ENCODE assay signal across 15 cellular contexts in the genomic region with DNA sequence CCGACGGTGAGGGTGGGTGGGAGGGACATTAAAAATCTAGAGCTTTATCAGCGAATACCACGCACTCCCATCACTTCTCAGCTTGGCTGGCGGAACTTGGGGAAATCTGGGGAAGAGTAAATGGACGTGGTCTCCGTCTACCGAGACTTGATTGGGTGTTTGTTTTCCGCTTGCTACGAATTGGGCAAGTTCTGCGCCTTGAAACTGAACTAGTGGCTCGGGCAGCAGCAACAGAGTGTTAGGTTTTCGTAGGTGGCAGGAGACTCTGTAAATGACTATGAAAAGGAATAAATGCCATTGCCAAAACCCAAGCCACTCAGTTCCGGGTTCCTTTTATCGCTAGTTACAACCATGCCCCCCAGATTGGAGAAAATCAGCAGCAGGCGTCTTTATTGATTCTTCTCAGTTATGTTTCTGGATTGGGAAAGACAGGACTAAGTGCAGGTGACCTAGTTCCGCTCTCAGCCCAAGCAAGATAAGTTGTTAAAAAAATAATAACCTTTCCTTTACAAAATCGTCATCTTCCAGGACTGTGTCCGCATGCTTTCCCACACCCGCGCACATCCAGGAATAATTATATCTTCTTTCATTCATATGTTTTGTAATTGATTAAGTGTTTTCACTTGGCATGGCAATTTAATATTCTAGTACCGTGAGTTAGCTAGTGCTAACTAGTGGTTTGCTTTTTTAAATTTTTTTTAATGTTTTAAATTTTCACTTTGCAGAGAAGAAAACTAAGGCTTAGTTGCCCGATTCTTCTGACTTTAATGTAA. TPM values are rescaled to one million over a fixed set of nuclear protein-coding genes. Genes with fewer than 3 reads are reported as not detected.
DNase-seq lines count a peak whose midpoint lies in the region; ATAC-seq and TF ChIP-seq lines count a peak whose summit lies in the region.
"Had no signal": no experiment of that assay in that cellular context is flagged by ENCODE, and none has a peak within 500 bp of the region (broad histone marks: within the 10 kb centered on the region; RNA-seq: fewer than 3 reads in every experiment).

No MANE protein-coding gene starts in this region.

- WGBS in H9 (ENCODE audit: extremely low coverage, insufficient read length, low lambda C conversion rate) = no CpG with 5 or more reads among the region's 23 CpGs

- H2AK5ac ChIP-seq in H9 (ENCODE audit: insufficient read length, low read length) = no peak overlapping the region

- H3K14ac ChIP-seq in H9 (ENCODE audit: insufficient read depth, low read length) = no peak overlapping the region

- H3K79me1 ChIP-seq in H9 (ENCODE audit: insufficient read depth, low read depth, low read length, poor library complexity, severe bottlenecking) = no peaks in the 10 kb centered on the region

- peak in 1 of 5 donors; percentile 19 for DNase-seq in CD4-positive, alpha-beta memory T cell
- DNase-seq in H9 = no peak
- no peak for DNase-seq in central memory CD8-positive, alpha-beta T cell (ENCODE audit: low spot score in 2 of 2)
- no peak for DNase-seq in natural killer cell
- no peak for DNase-seq in GM19240 (ENCODE audit: insufficient read length, low spot score)
- no peak for DNase-seq in NCI-H1436 treated with DMSO at 0.1 percent for 48 hours (lab: John Stamatoyannopoulos, UW)
- no peak for DNase-seq in NOMO-1 treated with DMSO at 0.1 percent for 48 hours (lab: John Stamatoyannopoulos, UW; ENCODE audit: unreplicated experiment)
- DNase-seq in stimulated activated CD4-positive, alpha-beta T cell treated with anti-CD3 and anti-CD28 coated beads, Interleukin-4, amount 100 ng/mL, for 1 hour = no peak
- DNase-seq: anterior cingulate cortex, dermis blood vessel endothelial cell, NCI-H1048, NCI-H524, thyroid gland had no signal

- H3K4me1 ChIP-seq in CD4-positive, alpha-beta memory T cell (ENCODE audit: insufficient read depth, low read length) = peaks cover 59% of the 10 kb centered on the region
- H3K4me1 ChIP-seq in H9 (ENCODE audit: insufficient read depth, low read length) = peaks cover 6% of the 10 kb centered on the region; the same call in 1 of the 2 replicates

- no peak overlapping the region for H3T11ph ChIP-seq in H9 (ENCODE audit: low read length)

- no peak overlapping the region for H3K9ac ChIP-seq in H9 (ENCODE audit: extremely low read depth, insufficient read length, low read length)

- H3K9me3 ChIP-seq in CD4-positive, alpha-beta memory T cell (ENCODE audit: control insufficient read depth in 1 of 2, low read length in 2 of 2) = no peaks in the 10 kb centered on the region
- no peaks in the 10 kb centered on the region for H3K9me3 ChIP-seq in H9 (ENCODE audit: control insufficient read depth, low read depth, low read length)
- H3K9me3 ChIP-seq: ovary, thyroid gland had no signal

- H4K8ac ChIP-seq in H9 (replicated peaks; ENCODE audit: insufficient read length, low read depth, low read length) = no peak overlapping the region

- ATAC-seq in central memory CD8-positive, alpha-beta T cell (replicated peaks; ENCODE audit: extremely low read depth, poor library complexity, severe bottlenecking) = no peak
- peak in 1 of 3 donors; percentile 16 for ATAC-seq in natural killer cell
- ATAC-seq: HepG2 had no signal

- H3K36me3 ChIP-seq in CD4-positive, alpha-beta memory T cell (ENCODE audit: insufficient read depth, low read length) = no peaks in the 10 kb centered on the region
- H3K36me3 ChIP-seq: ovary, thyroid gland had no signal

- peaks cover 0 to 23% (median 0%) of the 10 kb centered on the region in 8 donors for H3K9me3 Mint-ChIP-seq in CD4-positive, alpha-beta memory T cell
- H3K9me3 Mint-ChIP-seq in H9 (peaks cover 0 to 2% of the 10 kb centered on the region in 2 experiments; a peak in 2 of 5 replicates), natural killer cell (no peaks in the 10 kb centered on the region)
- H3K9me3 Mint-ChIP-seq in central memory CD8-positive, alpha-beta T cell = no peaks in the 10 kb centered on the region

- H2BK5ac ChIP-seq in H9 (ENCODE audit: insufficient read length, low read length) = no peak overlapping the region

- intact Hi-C loops in CD4-positive, alpha-beta memory T cell (cut with micrococcal nuclease) = loop anchor here (5.0 to 10.0 kb wide), 3 partner anchors 437 to 544 kb away; no protein-coding TSS in a partner anchor
- intact Hi-C loops in natural killer cell (cut with micrococcal nuclease) = loop anchor here (10.0 kb wide), 1 partner anchor 544 kb away; no protein-coding TSS in a partner anchor

- no peak overlapping the region for H2BK12ac ChIP-seq in H9 (ENCODE audit: insufficient read length, low read depth, low read length)

- TF ChIP-seq CTCF in H9 (conservative IDR thresholded peaks at IDR 0.05) = no peak
- TF ChIP-seq CTCF in natural killer cell (IDR thresholded peaks at IDR 0.05) = no peak

- H3K4ac ChIP-seq in H9 (ENCODE audit: low read depth, low read length) = no peak overlapping the region

- no peak overlapping the region for H2BK20ac ChIP-seq in H9 (ENCODE audit: low read depth, low read length, poor library complexity, severe bottlenecking)

- peaks cover 44 to 60% (median 52%) of the 10 kb centered on the region in 4 donors for H3K4me1 Mint-ChIP-seq in CD4-positive, alpha-beta memory T cell
- H3K4me1 Mint-ChIP-seq in H9 (peaks cover 56 to 68% of the 10 kb centered on the region in 2 experiments), natural killer cell (peaks cover 56 to 57% of the 10 kb centered on the region in 2 donors)
- H3K4me1 Mint-ChIP-seq in central memory CD8-positive, alpha-beta T cell = peaks cover 50% of the 10 kb centered on the region

- no peak overlapping the region for H3K27ac ChIP-seq in CD4-positive, alpha-beta memory T cell (ENCODE audit: low read depth, low read length)
- no peak overlapping the region for H3K27ac ChIP-seq in H9 (ENCODE audit: insufficient read length, low read depth, low read length)
- H3K27ac ChIP-seq: thyroid gland had no signal

- H3K23me2 ChIP-seq in H9 (ENCODE audit: insufficient read length, low read depth, low read length, poor library complexity, severe bottlenecking) = peaks cover 28% of the 10 kb centered on the region

- peaks cover 76% of the 10 kb centered on the region for H3K27me3 ChIP-seq in CD4-positive, alpha-beta memory T cell (ENCODE audit: insufficient read depth, low read length)
- peaks cover 67% of the 10 kb centered on the region for H3K27me3 ChIP-seq in H9 (ENCODE audit: insufficient read depth, low read length)
- H3K27me3 ChIP-seq: ovary had no signal

- H3K4me3 ChIP-seq in CD4-positive, alpha-beta memory T cell (ENCODE audit: low read length in 2 of 2) = no peak overlapping the region
- H3K4me3 ChIP-seq: ovary, thyroid gland had no signal

- H4K5ac ChIP-seq in H9 (ENCODE audit: insufficient read length, low read depth, low read length) = no peak overlapping the region

- no peak overlapping the region for H3K23ac ChIP-seq in H9 (ENCODE audit: insufficient read length, low read depth, low read length)

- peak overlapping the region; percentile 58 for H3K4me2 ChIP-seq in H9 (ENCODE audit: insufficient read depth, insufficient read length, low read length)

- POLR2A ChIA-PET in CD4-positive, alpha-beta memory T cell (lab: Charles Lee; ENCODE audit: partially characterized antibody) = interaction anchor here (1.5 kb wide), 1 partner anchor 10 kb away, joined by 7 read pairs; no protein-coding TSS in a partner anchor

- H3K4me3 Mint-ChIP-seq in CD4-positive, alpha-beta memory T cell = peak overlapping the region in 6 of 8 donors; percentile 27 to 68 (median 45)
- H3K4me3 Mint-ChIP-seq in H9 (peak overlapping the region; percentile 21 to 79; a peak in 3 of 5 replicates), natural killer cell (peak overlapping the region; percentile 57)
- peak overlapping the region; percentile 51 for H3K4me3 Mint-ChIP-seq in central memory CD8-positive, alpha-beta T cell

- peak overlapping the region in 2 of 7 donors; percentile 17 to 90 for H3K27ac Mint-ChIP-seq in CD4-positive, alpha-beta memory T cell
- H3K27ac Mint-ChIP-seq in H9 (no peak overlapping the region), natural killer cell (no peak overlapping the region)
- H3K27ac Mint-ChIP-seq in central memory CD8-positive, alpha-beta T cell (ENCODE audit: low read depth) = no peak overlapping the region

- H3K56ac ChIP-seq in H9 (ENCODE audit: insufficient read length, low read depth, low read length) = no peak overlapping the region

- no peak overlapping the region for H2BK120ac ChIP-seq in H9 (ENCODE audit: low read depth, low read length, poor library complexity, severe bottlenecking)

- H3K18ac ChIP-seq in H9 (ENCODE audit: insufficient read length, low read depth, low read length) = no peak overlapping the region

- no peaks in the 10 kb centered on the region for H3K36me3 Mint-ChIP-seq in CD4-positive, alpha-beta memory T cell
- H3K36me3 Mint-ChIP-seq in H9 (ENCODE audit: insufficient read depth in 1 of 3, low read depth in 3 of 3) (no peaks in the 10 kb centered on the region; a peak in 1 of 7 replicates), natural killer cell (no peaks in the 10 kb centered on the region)
- peaks cover 11% of the 10 kb centered on the region for H3K36me3 Mint-ChIP-seq in central memory CD8-positive, alpha-beta T cell (ENCODE audit: insufficient read depth)

- no peak overlapping the region for H2BK15ac ChIP-seq in H9 (ENCODE audit: low read depth, low read length)

- peaks cover 64 to 73% of the 10 kb centered on the region in 2 donors for H3K27me3 Mint-ChIP-seq in CD4-positive, alpha-beta memory T cell
- H3K27me3 Mint-ChIP-seq in H9 (ENCODE audit: low read depth) (peaks cover 95% of the 10 kb centered on the region), natural killer cell (ENCODE audit: low read depth in 2 of 2) (peaks cover 80 to 94% of the 10 kb centered on the region in 2 donors)
- peaks cover 95% of the 10 kb centered on the region for H3K27me3 Mint-ChIP-seq in central memory CD8-positive, alpha-beta T cell

- H3K79me2 ChIP-seq in H9 (ENCODE audit: insufficient read depth, low read length) = no peaks in the 10 kb centered on the region

- H2AFZ ChIP-seq in H9 (ENCODE audit: low read length) = no peak overlapping the region

- CTCF ChIA-PET in CD4-positive, alpha-beta memory T cell (lab: Charles Lee; ENCODE audit: partially characterized antibody) = interaction anchor here (0.8 to 2.1 kb wide), 4 partner anchors 10 to 394 kb away, joined by 3 to 7 read pairs (median 4); no protein-coding TSS in a partner anchor

- H4K91ac ChIP-seq in H9 (ENCODE audit: insufficient read length, low read depth, low read length) = no peak overlapping the region

- H4K20me1 ChIP-seq in H9 (ENCODE audit: control insufficient read depth, insufficient read depth, insufficient read length) = no peaks in the 10 kb centered on the region

RNA-seq across cellular contexts. Expression of gene LHX9, which starts 3.4 kb away (rescaled TPM):
- not detected for total RNA-seq in CD4-positive, alpha-beta memory T cell
- polyA plus RNA-seq in CD4-positive, alpha-beta memory T cell = not detected
- total RNA-seq in H9 (2021) (not detected in 2 replicates), natural killer cell (not detected)
- total RNA-seq: dermis blood vessel endothelial cell, HepG2, thyroid gland had no signal
- polyA plus RNA-seq: HepG2 had no signal

RNA-seq across cellular contexts. Expression of gene C1orf53, which starts 18.1 kb away (rescaled TPM):
- total RNA-seq in CD4-positive, alpha-beta memory T cell = not detected
- polyA plus RNA-seq in CD4-positive, alpha-beta memory T cell = not detected
- total RNA-seq in H9 (2021) (0.99 and 1.4 TPM in 2 replicates), natural killer cell (not detected)
